In genomic region chr1:245428681-245429080, GRCh38 we compare ENCODE assay signal across 32 cellular contexts.
"Had no signal": no experiment of that assay in that cellular context is flagged by ENCODE, and none has a peak within 500 bp of the region (broad histone marks: within the 10 kb centered on the region; RNA-seq: fewer than 3 reads in every experiment).

No MANE protein-coding gene starts in this region.

- DNase-seq: activated CD4-positive, alpha-beta memory T cell treated with anti-CD3 and anti-CD28 coated beads for 36 hours; activated CD4-positive, alpha-beta T cell treated with anti-CD3 and anti-CD28 coated beads for 36 hours; activated CD4-positive, alpha-beta T cell treated with anti-CD3 and anti-CD28 coated beads, Interleukin-2, amount 10 ng/mL, durations not matched to agents 24 days and 14 days; activated CD4-positive, CD25-positive, alpha-beta regulatory T cell; activated CD4-positive, CD25-positive, alpha-beta regulatory T cell treated with anti-CD3 and anti-CD28 coated beads, Interleukin-2, amount 50 U/mL, for 72 hours; activated CD8-positive, alpha-beta memory T cell treated with anti-CD3 and anti-CD28 coated beads, Interleukin-2, amount 10 ng/mL, durations not matched to agents 7 days and 5 days; activated CD8-positive, alpha-beta memory T cell treated with anti-CD3 and anti-CD28 coated beads, Interleukin-2, amount 50 U/mL, for 4 hours; activated CD8-positive, alpha-beta T cell treated with anti-CD3 and anti-CD28 coated beads, Interleukin-2, amount 10 ng/mL, durations not matched to agents 7 days and 5 days; activated effector memory CD4-positive, alpha-beta T cell treated with anti-CD3 and anti-CD28 coated beads, Interleukin-2, amount 50 U/mL, for 16 hours; activated naive CD4-positive, alpha-beta T cell treated with anti-CD3 and anti-CD28 coated beads for 36 hours; activated naive CD8-positive, alpha-beta T cell treated with anti-CD3 and anti-CD28 coated beads for 36 hours; activated naive CD8-positive, alpha-beta T cell treated with anti-CD3 and anti-CD28 coated beads, Interleukin-2, amount 50 U/mL, for 24 hours; activated T-cell treated with anti-CD3 and anti-CD28 coated beads, Interleukin-2, amount 50 U/mL, for 1 hour; activated T-cell treated with anti-CD3 and anti-CD28 coated beads, Interleukin-2, amount 50 U/mL, for 48 hours; dorsolateral prefrontal cortex; effector memory CD4-positive, alpha-beta T cell; endodermal cell; foreskin keratinocyte; gastrocnemius medialis; glutamatergic neuron; heart left ventricle; T-helper 1 cell; T-helper 17 cell; T1000 had no signal

- ATAC-seq: activated CD4-positive, alpha-beta T cell treated with anti-CD3 and anti-CD28 coated beads for 36 hours; activated CD8-positive, alpha-beta memory T cell treated with anti-CD3 and anti-CD28 coated beads, Interleukin-2, amount 10 ng/mL, durations not matched to agents 7 days and 5 days; activated CD8-positive, alpha-beta T cell treated with anti-CD3 and anti-CD28 coated beads, Interleukin-2, amount 10 ng/mL, durations not matched to agents 7 days and 5 days; activated naive CD8-positive, alpha-beta T cell treated with anti-CD3 and anti-CD28 coated beads, Interleukin-2, amount 50 U/mL, for 24 hours; esophagus mucosa; foreskin keratinocyte; gastrocnemius medialis; heart left ventricle; T-helper 17 cell had no signal

- H3K4me3 Mint-ChIP-seq: activated CD4-positive, alpha-beta memory T cell treated with anti-CD3 and anti-CD28 coated beads for 36 hours; activated CD4-positive, alpha-beta T cell treated with anti-CD3 and anti-CD28 coated beads for 36 hours; activated CD4-positive, alpha-beta T cell treated with anti-CD3 and anti-CD28 coated beads, Interleukin-2, amount 10 ng/mL, durations not matched to agents 24 days and 14 days; activated CD8-positive, alpha-beta memory T cell treated with anti-CD3 and anti-CD28 coated beads, Interleukin-2, amount 10 ng/mL, durations not matched to agents 7 days and 5 days; activated CD8-positive, alpha-beta T cell treated with anti-CD3 and anti-CD28 coated beads, Interleukin-2, amount 10 ng/mL, durations not matched to agents 7 days and 5 days; activated naive CD4-positive, alpha-beta T cell treated with anti-CD3 and anti-CD28 coated beads for 36 hours; activated naive CD4-positive, alpha-beta T cell treated with anti-CD3 and anti-CD28 coated beads, Interleukin-2, amount 50 U/mL, for 24 hours; activated naive CD8-positive, alpha-beta T cell treated with anti-CD3 and anti-CD28 coated beads for 36 hours; activated naive CD8-positive, alpha-beta T cell treated with anti-CD3 and anti-CD28 coated beads, Interleukin-2, amount 50 U/mL, for 24 hours; activated T-helper 1 cell treated with anti-CD3 and anti-CD28 coated beads, Interleukin-12 subunit alpha, Interleukin-12 subunit beta, Interleukin-2, Interleukin-4 antibody, amounts not matched to agents 30 ng/mL and 10 ng/mL and 1 ng/mL, durations not matched to agents 14 hours and 24 hours and 36 hours; brain; central memory CD8-positive, alpha-beta T cell; dendritic cell treated with granulocyte-macrophage colony-stimulating factor and Interleukin-4, amounts not matched to agents 40 ng/mL and 50 ng/mL, for 4 days; endodermal cell; T-helper 17 cell; T-helper 2 cell treated with Interferon-gamma antibody and Interleukin-4, amounts not matched to agents 5 μg/mL and 100 μg/mL, for 36 hours had no signal

- H3K27me3 Mint-ChIP-seq: activated CD4-positive, alpha-beta memory T cell treated with anti-CD3 and anti-CD28 coated beads for 36 hours; activated CD4-positive, alpha-beta T cell treated with anti-CD3 and anti-CD28 coated beads, Interleukin-2, amount 10 ng/mL, durations not matched to agents 24 days and 14 days; activated CD8-positive, alpha-beta memory T cell treated with anti-CD3 and anti-CD28 coated beads, Interleukin-2, amount 10 ng/mL, durations not matched to agents 7 days and 5 days; activated naive CD4-positive, alpha-beta T cell treated with anti-CD3 and anti-CD28 coated beads, Interleukin-2, amount 50 U/mL, for 24 hours had no signal

- H3K9me3 Mint-ChIP-seq: activated CD4-positive, alpha-beta memory T cell treated with anti-CD3 and anti-CD28 coated beads for 36 hours; activated CD4-positive, alpha-beta T cell treated with anti-CD3 and anti-CD28 coated beads, Interleukin-2, amount 10 ng/mL, durations not matched to agents 24 days and 14 days; activated naive CD4-positive, alpha-beta T cell treated with anti-CD3 and anti-CD28 coated beads for 36 hours; activated naive CD4-positive, alpha-beta T cell treated with anti-CD3 and anti-CD28 coated beads, Interleukin-2, amount 50 U/mL, for 24 hours; activated naive CD8-positive, alpha-beta T cell treated with anti-CD3 and anti-CD28 coated beads for 36 hours; activated naive CD8-positive, alpha-beta T cell treated with anti-CD3 and anti-CD28 coated beads, Interleukin-2, amount 50 U/mL, for 24 hours; activated T-helper 1 cell treated with anti-CD3 and anti-CD28 coated beads, Interleukin-12 subunit alpha, Interleukin-12 subunit beta, Interleukin-2, Interleukin-4 antibody, amounts not matched to agents 30 ng/mL and 10 ng/mL and 1 ng/mL, durations not matched to agents 14 hours and 24 hours and 36 hours; activated T-helper 2 cell treated with anti-CD3 and anti-CD28 coated beads, Interferon-gamma antibody, Interleukin-2, Interleukin-4, amounts not matched to agents 10 μg/mL and 5 μg/mL and 100 μg/mL, durations not matched to agents 14 hours and 24 hours and 36 hours; dendritic cell treated with granulocyte-macrophage colony-stimulating factor and Interleukin-4, amounts not matched to agents 40 ng/mL and 50 ng/mL, for 4 days; endodermal cell; T-helper 2 cell treated with Interferon-gamma antibody and Interleukin-4, amounts not matched to agents 5 μg/mL and 100 μg/mL, for 36 hours had no signal

- H3K36me3 Mint-ChIP-seq: activated CD4-positive, alpha-beta memory T cell treated with anti-CD3 and anti-CD28 coated beads for 36 hours; activated CD8-positive, alpha-beta memory T cell treated with anti-CD3 and anti-CD28 coated beads, Interleukin-2, amount 10 ng/mL, durations not matched to agents 7 days and 5 days; activated naive CD4-positive, alpha-beta T cell treated with anti-CD3 and anti-CD28 coated beads, Interleukin-2, amount 50 U/mL, for 24 hours; activated naive CD8-positive, alpha-beta T cell treated with anti-CD3 and anti-CD28 coated beads for 36 hours; brain had no signal

- H3K4me1 Mint-ChIP-seq: activated CD4-positive, alpha-beta T cell treated with anti-CD3 and anti-CD28 coated beads for 36 hours; activated CD4-positive, alpha-beta T cell treated with anti-CD3 and anti-CD28 coated beads, Interleukin-2, amount 10 ng/mL, durations not matched to agents 24 days and 14 days; activated CD8-positive, alpha-beta memory T cell treated with anti-CD3 and anti-CD28 coated beads, Interleukin-2, amount 10 ng/mL, durations not matched to agents 7 days and 5 days; activated naive CD4-positive, alpha-beta T cell treated with anti-CD3 and anti-CD28 coated beads, Interleukin-2, amount 50 U/mL, for 24 hours; activated naive CD8-positive, alpha-beta T cell treated with anti-CD3 and anti-CD28 coated beads for 36 hours; activated naive CD8-positive, alpha-beta T cell treated with anti-CD3 and anti-CD28 coated beads, Interleukin-2, amount 50 U/mL, for 24 hours; central memory CD8-positive, alpha-beta T cell; T-helper 17 cell had no signal

- H3K27ac Mint-ChIP-seq: activated CD4-positive, alpha-beta memory T cell treated with anti-CD3 and anti-CD28 coated beads for 36 hours; activated CD4-positive, alpha-beta T cell treated with anti-CD3 and anti-CD28 coated beads for 36 hours; activated CD4-positive, alpha-beta T cell treated with anti-CD3 and anti-CD28 coated beads, Interleukin-2, amount 10 ng/mL, durations not matched to agents 24 days and 14 days; activated CD8-positive, alpha-beta memory T cell treated with anti-CD3 and anti-CD28 coated beads, Interleukin-2, amount 10 ng/mL, durations not matched to agents 7 days and 5 days; activated CD8-positive, alpha-beta T cell treated with anti-CD3 and anti-CD28 coated beads, Interleukin-2, amount 10 ng/mL, durations not matched to agents 7 days and 5 days; activated naive CD4-positive, alpha-beta T cell treated with anti-CD3 and anti-CD28 coated beads for 36 hours; activated naive CD4-positive, alpha-beta T cell treated with anti-CD3 and anti-CD28 coated beads, Interleukin-2, amount 50 U/mL, for 24 hours; activated naive CD8-positive, alpha-beta T cell treated with anti-CD3 and anti-CD28 coated beads for 36 hours; activated naive CD8-positive, alpha-beta T cell treated with anti-CD3 and anti-CD28 coated beads, Interleukin-2, amount 50 U/mL, for 24 hours; activated T-helper 1 cell treated with anti-CD3 and anti-CD28 coated beads, Interleukin-12 subunit alpha, Interleukin-12 subunit beta, Interleukin-2, Interleukin-4 antibody, amounts not matched to agents 30 ng/mL and 10 ng/mL and 1 ng/mL, durations not matched to agents 14 hours and 24 hours and 36 hours; activated T-helper 2 cell treated with anti-CD3 and anti-CD28 coated beads, Interferon-gamma antibody, Interleukin-2, Interleukin-4, amounts not matched to agents 10 μg/mL and 5 μg/mL and 100 μg/mL, durations not matched to agents 14 hours and 24 hours and 36 hours; brain; dendritic cell treated with granulocyte-macrophage colony-stimulating factor and Interleukin-4, amounts not matched to agents 40 ng/mL and 50 ng/mL, for 4 days; endodermal cell; T-helper 17 cell; T-helper 2 cell treated with Interferon-gamma antibody and Interleukin-4, amounts not matched to agents 5 μg/mL and 100 μg/mL, for 36 hours had no signal
